ENCODE assay signal across 20 cellular contexts in the genomic region with DNA sequence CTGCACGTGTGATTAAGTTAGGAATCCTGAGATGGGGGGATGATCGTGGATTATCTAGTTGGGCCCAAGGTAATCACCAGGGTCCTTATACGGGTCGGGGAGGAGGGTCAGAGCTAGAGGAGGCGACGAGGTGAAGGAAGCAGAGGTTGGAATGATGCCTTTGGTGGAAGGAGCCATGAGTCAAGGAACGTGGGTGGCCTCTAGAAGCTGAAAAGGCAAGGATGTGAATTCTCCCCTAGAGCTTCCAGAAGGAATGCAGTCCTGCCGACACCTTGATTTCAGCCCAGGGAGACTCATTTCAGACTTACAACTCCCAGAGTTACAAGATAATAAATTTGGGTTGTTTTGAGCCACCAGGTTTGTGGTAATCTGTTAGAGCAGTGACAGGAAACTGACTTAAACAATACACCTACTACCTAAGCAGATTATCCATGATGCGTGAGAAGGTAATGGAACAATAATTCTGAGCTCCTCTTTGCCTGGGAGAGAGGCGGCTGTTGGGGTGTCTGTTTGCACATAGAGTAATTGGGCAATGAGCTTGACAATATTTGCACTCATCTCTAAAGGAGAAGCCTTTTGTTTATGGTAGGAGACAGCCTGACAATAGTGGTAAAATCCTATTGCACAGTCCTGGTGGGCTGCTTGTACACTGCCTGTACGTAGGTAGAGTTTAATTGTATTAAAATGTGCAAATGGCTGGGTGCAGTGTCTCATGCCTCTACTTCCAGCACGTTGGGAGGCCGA.
DNase-seq lines count a peak whose midpoint lies in the region; ATAC-seq and TF ChIP-seq lines count a peak whose summit lies in the region.
"Had no signal": no experiment of that assay in that cellular context is flagged by ENCODE, and none has a peak within 500 bp of the region (broad histone marks: within the 10 kb centered on the region; RNA-seq: fewer than 3 reads in every experiment).

No MANE protein-coding gene starts in this region.

- H3K4me3 ChIP-seq in epithelial cell of esophagus (ENCODE audit: low read length) (no peak overlapping the region), testis (no peak overlapping the region)
- H3K4me3 ChIP-seq: HAP-1, heart right ventricle, PC-9 had no signal

- no peak overlapping the region for H3K4me3 Mint-ChIP-seq in activated B cell treated with CpG ODN at 0.5 μM for 24 hours
- H3K4me3 Mint-ChIP-seq: T-helper 2 cell treated with Interferon-gamma antibody and Interleukin-4, amounts not matched to agents 5 μg/mL and 100 μg/mL, for 36 hours had no signal

- peak; percentile 3 for DNase-seq in activated naive CD4-positive, alpha-beta T cell treated with anti-CD3 and anti-CD28 coated beads, Interleukin-2, amount 50 U/mL, for 16 hours
- no peak for DNase-seq in activated naive CD4-positive, alpha-beta T cell treated with Interleukin-2 at 50 U/mL for 16 hours
- DNase-seq in activated B cell treated with CpG ODN at 0.5 μM for 24 hours (no peak), epithelial cell of esophagus (ENCODE audit: low read depth) (peak; percentile 32), testis (peak; percentile 1), NCI-H774 (lab: John Stamatoyannopoulos, UW) (no peak), omental fat pad (ENCODE audit: low spot score) (no peak)
- DNase-seq: anterior cingulate cortex; heart right ventricle; MM.1S; naive B cell; NCI-H1930; NCI-H526; PC-9; small intestine; stimulated activated CD4-positive, alpha-beta T cell treated with anti-CD3 and anti-CD28 coated beads, Interleukin-4, amount 100 ng/mL, for 24 hours had no signal

- WGBS in testis, 2 donors: 72 to 78% methylated on average over 13 of the region's 13 CpGs

- H3K27me3 ChIP-seq in testis: no peaks in the 10 kb centered on the region
- H3K27me3 ChIP-seq: heart right ventricle had no signal

- peaks cover 30% of the 10 kb centered on the region for H3K27me3 Mint-ChIP-seq in activated B cell treated with CpG ODN at 0.5 μM for 24 hours

- H3K9me3 ChIP-seq in testis: no peaks in the 10 kb centered on the region

- no peaks in the 10 kb centered on the region for H3K4me1 ChIP-seq in testis
- H3K4me1 ChIP-seq: heart right ventricle had no signal

- peaks cover 4% of the 10 kb centered on the region for H3K9me3 Mint-ChIP-seq in activated B cell treated with CpG ODN at 0.5 μM for 24 hours

- CTCF ChIA-PET in activated B cell treated with CpG ODN at 0.5 μM for 24 hours (lab: Charles Lee): no interaction called here

- TF ChIP-seq CTCF in activated B cell treated with CpG ODN at 0.5 μM for 24 hours (IDR thresholded peaks at IDR 0.05) (no peak), epithelial cell of esophagus (IDR thresholded peaks at IDR 0.05; ENCODE audit: insufficient read depth, low read depth, low read length, missing control alignments) (no peak), testis (IDR thresholded peaks at IDR 0.05) (no peak), omental fat pad (IDR thresholded peaks at IDR 0.05) (no peak)

- intact Hi-C loops in activated B cell treated with CpG ODN at 0.5 μM for 24 hours (cut with micrococcal nuclease) (no loop called here), testis (cut with DNase I; ENCODE audit: low total_unique reads) (no loop called here)

- POLR2A ChIA-PET in activated B cell treated with CpG ODN at 0.5 μM for 24 hours (lab: Charles Lee): interaction anchor here (1.6 kb wide), 1 partner anchor 13 kb away, joined by 4 read pairs; no protein-coding TSS in a partner anchor

- TF ChIP-seq POLR2A in testis (IDR thresholded peaks at IDR 0.05): no peak

- no peak overlapping the region for H3K27ac ChIP-seq in testis
- H3K27ac ChIP-seq: heart right ventricle, PC-9 had no signal

- H3K36me3 ChIP-seq in testis (ENCODE audit: low read depth, missing control alignments): no peaks in the 10 kb centered on the region
- H3K36me3 ChIP-seq: HAP-1, heart right ventricle had no signal

- ATAC-seq in activated B cell treated with CpG ODN at 0.5 μM for 24 hours (ENCODE audit: low read depth): no peak
- ATAC-seq in HG03196 (IDR thresholded peaks at IDR 0.05; ENCODE audit: unreplicated experiment): no peak
- no peak for ATAC-seq in omental fat pad (ENCODE audit: low FRiP score)
- ATAC-seq: heart right ventricle had no signal

- peak overlapping the region; percentile 18 for H3K27ac Mint-ChIP-seq in activated B cell treated with CpG ODN at 0.5 μM for 24 hours
- H3K27ac Mint-ChIP-seq: IgD-negative memory B cell; naive B cell; T-helper 2 cell treated with Interferon-gamma antibody and Interleukin-4, amounts not matched to agents 5 μg/mL and 100 μg/mL, for 36 hours had no signal

- H3K4me1 Mint-ChIP-seq in activated B cell treated with CpG ODN at 0.5 μM for 24 hours: no peaks in the 10 kb centered on the region
- H3K4me1 Mint-ChIP-seq: IgD-negative memory B cell had no signal

- no peaks in the 10 kb centered on the region for H3K36me3 Mint-ChIP-seq in activated B cell treated with CpG ODN at 0.5 μM for 24 hours (ENCODE audit: low read depth)
- H3K36me3 Mint-ChIP-seq: IgD-negative memory B cell had no signal

Comparison
In these comparisons a context has a peak if more than half of its experiments do, and no peak if none do; other contexts are left out.
1. DNase-seq: peak in activated naive CD4-positive, alpha-beta T cell treated with anti-CD3 and anti-CD28 coated beads, Interleukin-2, amount 50 U/mL, for 16 hours (single experiment), epithelial cell of esophagus (single experiment) and testis (single experiment); none in activated naive CD4-positive, alpha-beta T cell treated with Interleukin-2 at 50 U/mL for 16 hours (single experiment), activated B cell treated with CpG ODN at 0.5 μM for 24 hours (single experiment), NCI-H774 (single experiment) and omental fat pad (single experiment).